ENCODE assay signal across 8 cellular contexts in the genomic region with DNA sequence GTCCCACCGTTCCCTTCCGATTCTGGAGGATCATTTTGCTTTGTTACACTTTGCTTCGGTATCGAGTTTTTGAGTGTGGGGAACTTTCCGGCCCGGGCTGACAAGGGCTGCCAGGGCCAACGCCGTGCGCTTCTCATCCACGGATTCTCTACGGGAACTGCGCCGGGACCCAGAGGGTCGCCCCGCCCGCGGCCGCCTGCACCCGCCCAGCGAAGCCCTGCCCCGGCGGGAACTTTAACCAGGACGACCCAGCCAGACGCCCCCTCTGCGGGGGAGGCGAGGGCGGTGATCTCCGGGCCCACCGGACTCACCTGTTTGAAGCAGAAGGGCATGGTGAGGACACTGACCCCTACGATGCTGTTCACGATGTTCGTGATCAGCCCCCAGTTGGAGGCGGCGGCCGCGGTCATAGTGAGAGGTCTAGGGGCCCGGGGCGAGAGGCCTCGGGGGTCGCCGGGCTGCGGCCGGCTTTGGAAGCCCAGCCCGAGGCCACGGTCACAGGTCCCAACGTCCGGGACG. TPM values are rescaled to one million over a fixed set of nuclear protein-coding genes. Genes with fewer than 3 reads are reported as not detected.
A peak's percentile ranks its signal among the peaks of the same experiment; 100 is the strongest.
DNase-seq lines count a peak whose midpoint lies in the region; ATAC-seq lines count a peak whose summit lies in the region.

No MANE protein-coding gene starts in this region.

- peak; percentile 2 for ATAC-seq in activated naive CD8-positive, alpha-beta T cell treated with anti-CD3 and anti-CD28 coated beads, Interleukin-2, amount 10 ng/mL, durations not matched to agents 7 days and 5 days (ENCODE audit: low read depth)
- no peak for ATAC-seq in HG03108 (IDR thresholded peaks at IDR 0.05; ENCODE audit: unreplicated experiment)

- no peaks in the 10 kb centered on the region for H3K9me3 Mint-ChIP-seq in activated naive CD8-positive, alpha-beta T cell treated with anti-CD3 and anti-CD28 coated beads, Interleukin-2, amount 10 ng/mL, durations not matched to agents 7 days and 5 days

- H3K4me3 Mint-ChIP-seq in activated naive CD8-positive, alpha-beta T cell treated with anti-CD3 and anti-CD28 coated beads, Interleukin-2, amount 10 ng/mL, durations not matched to agents 7 days and 5 days = peak overlapping the region; percentile 88

- POLR2A ChIA-PET in activated naive CD8-positive, alpha-beta T cell treated with anti-CD3 and anti-CD28 coated beads, Interleukin-2, amount 10 ng/mL, durations not matched to agents 7 days and 5 days (lab: Charles Lee) = interaction anchor here (0.8 to 1.7 kb wide), 6 partner anchors 10 to 219 kb away, joined by 3 to 13 read pairs (median 4); a partner anchor contains a TSS

- peak overlapping the region; percentile 70 for H3K27ac Mint-ChIP-seq in activated naive CD8-positive, alpha-beta T cell treated with anti-CD3 and anti-CD28 coated beads, Interleukin-2, amount 10 ng/mL, durations not matched to agents 7 days and 5 days

- peaks cover 3% of the 10 kb centered on the region for H3K36me3 Mint-ChIP-seq in activated naive CD8-positive, alpha-beta T cell treated with anti-CD3 and anti-CD28 coated beads, Interleukin-2, amount 10 ng/mL, durations not matched to agents 7 days and 5 days

- peaks cover 3% of the 10 kb centered on the region for H3K27me3 Mint-ChIP-seq in activated naive CD8-positive, alpha-beta T cell treated with anti-CD3 and anti-CD28 coated beads, Interleukin-2, amount 10 ng/mL, durations not matched to agents 7 days and 5 days

- DNase-seq in stimulated activated CD4-positive, alpha-beta T cell treated with anti-CD3 and anti-CD28 coated beads, Interleukin-12 subunit alpha, Interleukin-12 subunit beta, amount 100 ng/mL, for 4 hours = peak; percentile 8
- DNase-seq in stimulated activated CD4-positive, alpha-beta T cell treated with anti-CD3 and anti-CD28 coated beads, Interleukin-4, amount 100 ng/mL, for 4 hours = no peak
- DNase-seq in activated naive CD8-positive, alpha-beta T cell treated with anti-CD3 and anti-CD28 coated beads, Interleukin-2, amount 10 ng/mL, durations not matched to agents 7 days and 5 days = no peak
- DNase-seq in stimulated activated CD4-positive, alpha-beta T cell treated with anti-CD3 and anti-CD28 coated beads, Interleukin-4, amount 100 ng/mL, for 1 hour = peak; percentile 17
- DNase-seq in NCI-H2029 treated with DMSO at 0.1 percent for 48 hours (lab: John Stamatoyannopoulos, UW) = no peak

- no peaks in the 10 kb centered on the region for H3K9me3 ChIP-seq in KOPT-K1 (ENCODE audit: insufficient read depth, low read length, poor library complexity, severe bottlenecking)

- peaks cover 10% of the 10 kb centered on the region; the same call in 1 of the 2 replicates for H3K36me3 ChIP-seq in KOPT-K1 (ENCODE audit: insufficient read depth, low read length)

- H3K4me3 ChIP-seq in iPS-11a (ENCODE audit: low read depth, low read length) = peak overlapping the region; percentile 80

- H3K27ac ChIP-seq in KOPT-K1 (ENCODE audit: low read depth, low read length, poor library complexity, severe bottlenecking) = peak overlapping the region; percentile 78

- peaks cover 23% of the 10 kb centered on the region for H3K4me1 Mint-ChIP-seq in activated naive CD8-positive, alpha-beta T cell treated with anti-CD3 and anti-CD28 coated beads, Interleukin-2, amount 10 ng/mL, durations not matched to agents 7 days and 5 days

RNA-seq across cellular contexts. Expression of a gene that starts 0.5 kb away (rescaled TPM):
- total RNA-seq in activated naive CD8-positive, alpha-beta T cell treated with anti-CD3 and anti-CD28 coated beads, Interleukin-2, amount 10 ng/mL, durations not matched to agents 7 days and 5 days = 10 to 100 TPM; 68.0 to 71.3 TPM

RNA-seq across cellular contexts. Expression of a gene that starts 55.5 kb away (rescaled TPM):
- 10 to 100 TPM; 33.0 to 44.6 TPM for total RNA-seq in activated naive CD8-positive, alpha-beta T cell treated with anti-CD3 and anti-CD28 coated beads, Interleukin-2, amount 10 ng/mL, durations not matched to agents 7 days and 5 days

RNA-seq across cellular contexts. Expression of a gene that starts 55.7 kb away (rescaled TPM):
- 10 to 100 TPM; 71.1 to 78.8 TPM for total RNA-seq in activated naive CD8-positive, alpha-beta T cell treated with anti-CD3 and anti-CD28 coated beads, Interleukin-2, amount 10 ng/mL, durations not matched to agents 7 days and 5 days

Comparison
In these comparisons a context has a peak if more than half of its experiments do, and no peak if none do; other contexts are left out.
1. DNase-seq: peak in stimulated activated CD4-positive, alpha-beta T cell treated with anti-CD3 and anti-CD28 coated beads, Interleukin-12 subunit alpha, Interleukin-12 subunit beta, amount 100 ng/mL, for 4 hours (single experiment) and stimulated activated CD4-positive, alpha-beta T cell treated with anti-CD3 and anti-CD28 coated beads, Interleukin-4, amount 100 ng/mL, for 1 hour (single experiment); none in stimulated activated CD4-positive, alpha-beta T cell treated with anti-CD3 and anti-CD28 coated beads, Interleukin-4, amount 100 ng/mL, for 4 hours (0 of 2), activated naive CD8-positive, alpha-beta T cell treated with anti-CD3 and anti-CD28 coated beads, Interleukin-2, amount 10 ng/mL, durations not matched to agents 7 days and 5 days (single experiment) and NCI-H2029 treated with DMSO at 0.1 percent for 48 hours (single experiment).